In genomic region chr17:19331134-19331533, GRCh38 we compare ENCODE assay signal across 17 cellular contexts. TPM values are rescaled to one million over a fixed set of nuclear protein-coding genes. Genes with fewer than 3 reads are reported as not detected.
DNase-seq lines count a peak whose midpoint lies in the region; ATAC-seq, FAIRE-seq and TF ChIP-seq lines count a peak whose summit lies in the region.
"Had no signal": no experiment of that assay in that cellular context is flagged by ENCODE, and none has a peak within 500 bp of the region (broad histone marks: within the 10 kb centered on the region; RNA-seq: fewer than 3 reads in every experiment).

No MANE protein-coding gene starts in this region.

- intact Hi-C loops in thyroid gland (cut with DNase I) = no loop called here

- WGBS in thyroid gland, 2 donors = 34 to 36% methylated on average over 4 of the region's 4 CpGs

- no peak for TF ChIP-seq CTCF in kidney epithelial cell (IDR thresholded peaks at IDR 0.05; ENCODE audit: insufficient read depth, low read length, poor library complexity, severe bottlenecking)
- TF ChIP-seq CTCF in thyroid gland (IDR thresholded peaks at IDR 0.05) = peak in 3 of 6 experiments; percentile 5 to 36 (median 15)

- H3K4me1 ChIP-seq in thyroid gland = peaks cover 0 to 3% of the 10 kb centered on the region in 2 donors
- H3K4me1 ChIP-seq: lower lobe of right lung had no signal

- H3K36me3 ChIP-seq in kidney epithelial cell (ENCODE audit: control insufficient read depth, insufficient read depth, low read length) (no peaks in the 10 kb centered on the region), thyroid gland (no peaks in the 10 kb centered on the region)
- H3K36me3 ChIP-seq: ovary had no signal

- H3K27me3 ChIP-seq in kidney epithelial cell (ENCODE audit: control insufficient read depth, insufficient read depth, low read length) (no peaks in the 10 kb centered on the region), thyroid gland (no peaks in the 10 kb centered on the region)
- H3K27me3 ChIP-seq: ovary had no signal

- ATAC-seq in GM19463 (IDR thresholded peaks at IDR 0.05; ENCODE audit: unreplicated experiment) = no peak
- ATAC-seq: stimulated activated memory B cell treated with anti-CD40 and anti-IgM and Interleukin-4, amounts not matched to agents 10 μg/mL and 1 μg/mL and 100 μg/mL, for 72 hours had no signal

- TF ChIP-seq POLR2A in H54 (IDR thresholded peaks at IDR 0.05; ENCODE audit: low read depth, low read length) (no peak), thyroid gland (IDR thresholded peaks at IDR 0.05) (no peak)

- no peak overlapping the region for H3K4me3 ChIP-seq in kidney epithelial cell (ENCODE audit: low read depth, low read length)
- H3K4me3 ChIP-seq in thyroid gland (replicated peaks in 1 of 3) = no peak overlapping the region
- H3K4me3 ChIP-seq: lower lobe of right lung, ovary had no signal

- FAIRE-seq in H54 (lab: Jason Lieb, UNC) = peak; percentile 60
- FAIRE-seq: GM12892 had no signal

- H3K27ac ChIP-seq in thyroid gland = no peak overlapping the region
- H3K27ac ChIP-seq: lower lobe of right lung, ovary had no signal

- DNase-seq in H54 (ENCODE audit: insufficient read length, low spot score) (peak; percentile 82), astrocyte of the hippocampus (ENCODE audit: low read depth, low spot score) (peak; percentile 89), kidney epithelial cell (ENCODE audit: low read depth) (peak; percentile 66), thyroid gland (peak; percentile 58 to 70), SW480 (ENCODE audit: low spot score) (no peak), NCI-H748 treated with DMSO at 0.1 percent for 48 hours (lab: John Stamatoyannopoulos, UW) (no peak)
- DNase-seq: activated naive CD4-positive, alpha-beta T cell treated with Interleukin-2 at 50 U/mL for 16 hours; Calu3; dermis blood vessel endothelial cell; glutamatergic neuron; GOT3; lower lobe of right lung; NCI-H2081 had no signal

- no peaks in the 10 kb centered on the region for H3K9me3 ChIP-seq in thyroid gland
- H3K9me3 ChIP-seq: lower lobe of right lung, ovary had no signal

RNA-seq across cellular contexts. Expression of gene B9D1, which starts 31.4 kb away (rescaled TPM):
- 16.8 and 19.0 TPM in 2 replicates for total RNA-seq in kidney epithelial cell
- 100 to 1,000 TPM in 2 of 4 donors, 10 to 100 TPM in 2; 45.0 to 104 (median 90.3) TPM for total RNA-seq in thyroid gland

RNA-seq across cellular contexts. Expression of gene MAPK7, which starts 47.2 kb away (rescaled TPM):
- 23.6 and 30.8 TPM in 2 replicates for total RNA-seq in kidney epithelial cell
- total RNA-seq in thyroid gland = 10 to 100 TPM; 22.4 to 46.5 (median 31.3) TPM

RNA-seq across cellular contexts. Expression of gene MFAP4, which starts 55.9 kb away (rescaled TPM):
- total RNA-seq in kidney epithelial cell = 0.68 and 1.3 TPM in 2 replicates
- 100 to 1,000 TPM in 1 of 4 donors, 10 to 100 TPM in 3; 12.6 to 105 (median 53.5) TPM for total RNA-seq in thyroid gland
- total RNA-seq: Calu3, dermis blood vessel endothelial cell had no signal

Comparison
In these comparisons a context has a peak if more than half of its experiments do, and no peak if none do; other contexts are left out.
1. DNase-seq: peak in H54 (single experiment), astrocyte of the hippocampus (single experiment), kidney epithelial cell (single experiment) and thyroid gland (2 of 2); none in SW480 (single experiment) and NCI-H748 treated with DMSO at 0.1 percent for 48 hours (single experiment).